ENCODE assay signal across 8 cellular contexts in the genomic region with DNA sequence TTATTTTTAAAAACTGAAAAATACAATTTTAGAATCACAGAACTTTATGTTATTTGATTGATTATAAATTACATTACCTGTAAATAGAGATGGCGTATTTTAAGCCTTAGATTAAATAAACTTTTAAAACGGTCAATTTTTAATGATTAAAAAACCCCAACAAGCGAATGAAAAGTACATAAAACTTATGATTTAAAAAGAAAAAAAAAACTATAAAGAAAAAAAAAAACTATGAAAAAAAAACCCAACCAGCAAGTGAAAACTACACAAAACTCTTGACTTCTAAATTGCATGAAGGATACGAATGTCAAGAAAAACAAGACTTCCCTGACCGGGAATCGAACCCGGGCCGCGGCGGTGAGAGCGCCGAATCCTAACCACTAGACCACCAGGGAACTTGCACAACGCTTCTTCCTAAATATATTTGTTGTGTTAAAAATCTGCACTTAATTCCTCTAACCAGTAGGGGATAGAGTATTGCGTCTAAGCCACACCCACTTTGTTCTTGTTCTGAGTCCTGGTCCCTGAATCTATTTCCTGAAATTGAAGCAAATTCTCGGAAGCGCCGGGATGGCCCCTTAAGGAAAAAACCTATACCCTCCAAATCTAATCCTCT.
DNase-seq lines count a peak whose midpoint lies in the region; ATAC-seq, FAIRE-seq and TF ChIP-seq lines count a peak whose summit lies in the region.

No MANE protein-coding gene starts in this region.

- H3K27me3 ChIP-seq in layer of hippocampus (ENCODE audit: control insufficient read depth, insufficient read depth, low read length): no peaks in the 10 kb centered on the region

- peak; percentile 83 for FAIRE-seq in colon (lab: Jason Lieb, UNC)

- H3K27ac ChIP-seq in layer of hippocampus (ENCODE audit: low read depth, low read length): peak overlapping the region; percentile 76

- peak; percentile 48 for TF ChIP-seq CTCF in AG10803 (conservative IDR thresholded peaks at IDR 0.05; ENCODE audit: low read length)

- peak overlapping the region; percentile 79 for H3K4me3 ChIP-seq in AG10803 (ENCODE audit: low read length)

- peak; percentile 91 for DNase-seq in AG10803 (ENCODE audit: low read depth)
- DNase-seq in NCI-H446 (lab: John Stamatoyannopoulos, UW): peak; percentile 89 to 90
- peak; percentile 82 to 83 for DNase-seq in activated CD4-positive, alpha-beta T cell treated with anti-CD3 and anti-CD28 coated beads for 24 hours (ENCODE audit: low read depth in 2 of 2)
- DNase-seq in stimulated activated CD4-positive, alpha-beta T cell treated with anti-CD3 and anti-CD28 coated beads, Interleukin-1b, Interleukin-23, amount 100 ng/mL, for 1 hour (ENCODE audit: low read depth in 2 of 2): peak; percentile 49 to 80

- peak; percentile 84 for ATAC-seq in GM19035 (IDR thresholded peaks at IDR 0.05; ENCODE audit: unreplicated experiment)
- peak; percentile 86 for ATAC-seq in HG03354 (IDR thresholded peaks at IDR 0.05; ENCODE audit: poor library complexity, severe bottlenecking, unreplicated experiment)

Comparison
In these comparisons a context has a peak if more than half of its experiments do, and no peak if none do; other contexts are left out.
1. Peak in every context shown above with its lines: DNase-seq, ATAC-seq, H3K4me3 ChIP-seq and H3K27ac ChIP-seq.